ENCODE assay signal across 10 cellular contexts in genomic region chr1:201904579-201904978, GRCh38. TPM values are rescaled to one million over a fixed set of nuclear protein-coding genes. Genes with fewer than 3 reads are reported as not detected.
DNase-seq lines count a peak whose midpoint lies in the region; ATAC-seq and TF ChIP-seq lines count a peak whose summit lies in the region.
"Had no signal": no experiment of that assay in that cellular context is flagged by ENCODE, and none has a peak within 500 bp of the region (broad histone marks: within the 10 kb centered on the region; RNA-seq: fewer than 3 reads in every experiment).

No MANE protein-coding gene starts in this region.

- no peaks in the 10 kb centered on the region for H3K9me3 ChIP-seq in psoas muscle

- peak overlapping the region; percentile 91 for H3K27ac ChIP-seq in brain microvascular endothelial cell
- H3K27ac ChIP-seq in psoas muscle: peak overlapping the region; percentile 75

- H3K4me1 ChIP-seq in psoas muscle: peaks cover 47% of the 10 kb centered on the region

- DNase-seq in EH (ENCODE audit: low read depth) (peak; percentile 99), brain microvascular endothelial cell (peak; percentile 86), left ventricle myocardium superior (no peak), psoas muscle (no peak), NCI-H128 (lab: John Stamatoyannopoulos, UW; ENCODE audit: unreplicated experiment) (no peak), RPMI8226 (no peak)
- DNase-seq in activated naive CD4-positive, alpha-beta T cell treated with Interleukin-2 at 50 U/mL for 16 hours: no peak
- DNase-seq: CD4-positive, CD25-positive, alpha-beta regulatory T cell; SIG-M5 had no signal

- TF ChIP-seq CTCF in brain microvascular endothelial cell (IDR thresholded peaks at IDR 0.05; ENCODE audit: low read depth, low read length, missing control alignments): no peak
- TF ChIP-seq CTCF in psoas muscle (IDR thresholded peaks at IDR 0.05): no peak

- H3K4me3 ChIP-seq in brain microvascular endothelial cell (ENCODE audit: low read depth, low read length) (no peak overlapping the region), psoas muscle (no peak overlapping the region)

- H3K36me3 ChIP-seq in brain microvascular endothelial cell (replicated peaks) (no peaks in the 10 kb centered on the region), psoas muscle (ENCODE audit: insufficient read depth in 1 of 2, low read depth in 1 of 2) (peaks cover 0 to 8% of the 10 kb centered on the region in 2 donors)

- ATAC-seq in left ventricle myocardium superior: peak; percentile 68
- peak in 1 of 4 donors; percentile 22 for ATAC-seq in psoas muscle
- no peak for ATAC-seq in HG02759 (IDR thresholded peaks at IDR 0.05; ENCODE audit: unreplicated experiment)

- 18 to 29% (median 21%) methylated on average over 6 of the region's 6 CpGs for WGBS in psoas muscle, 3 donors

- H3K27me3 ChIP-seq in brain microvascular endothelial cell (replicated peaks) (no peaks in the 10 kb centered on the region), psoas muscle (ENCODE audit: insufficient read depth in 3 of 3, low read length in 2 of 3) (no peaks in the 10 kb centered on the region)

- in situ Hi-C loops in brain microvascular endothelial cell (cut with HindIII; ENCODE audit: low pct_ligation_motif_present, low sequenced_read_pairs): no loop called here

- intact Hi-C loops in left ventricle myocardium superior (cut with micrococcal nuclease) (no loop called here), psoas muscle (cut with DNase I) (no loop called here)

RNA-seq across cellular contexts. Expression of gene SHISA4, which starts 15.9 kb away (rescaled TPM):
- total RNA-seq in left ventricle myocardium superior (129 TPM), psoas muscle (100 to 1,000 TPM; 105 to 157 (median 137) TPM)
- 100 to 1,000 TPM in 2 of 3 donors, 10 to 100 TPM in 1; 74.8 to 264 (median 151) TPM for polyA plus RNA-seq in psoas muscle

RNA-seq across cellular contexts. Expression of gene LMOD1, which starts 41.8 kb away (rescaled TPM):
- total RNA-seq in left ventricle myocardium superior (8.0 TPM), psoas muscle (10 to 100 TPM; 12.8 to 45.4 (median 24.6) TPM)
- polyA plus RNA-seq in psoas muscle: 10 to 100 TPM in 2 of 3 donors, 1 to 10 TPM in 1; 4.9 to 15.5 (median 11.4) TPM
- total RNA-seq: CD4-positive, CD25-positive, alpha-beta regulatory T cell had no signal
- polyA plus RNA-seq: CD4-positive, CD25-positive, alpha-beta regulatory T cell had no signal

RNA-seq across cellular contexts. Expression of gene TIMM17A, which starts 50.7 kb away (rescaled TPM):
- total RNA-seq in left ventricle myocardium superior (79.0 TPM), psoas muscle (100 to 1,000 TPM in 1 of 4 donors, 10 to 100 TPM in 3; 45.4 to 132 (median 68.4) TPM)
- polyA plus RNA-seq in psoas muscle: 100 to 1,000 TPM in 2 of 3 donors, 10 to 100 TPM in 1; 79.6 to 176 (median 163) TPM

Comparison
In these comparisons a context has a peak if more than half of its experiments do, and no peak if none do; other contexts are left out.
1. DNase-seq: peak in EH (single experiment) and brain microvascular endothelial cell (single experiment); none in left ventricle myocardium superior (single experiment), psoas muscle (0 of 2), NCI-H128 (single experiment), activated naive CD4-positive, alpha-beta T cell treated with Interleukin-2 at 50 U/mL for 16 hours (single experiment) and RPMI8226 (single experiment).